In the genomic region with DNA sequence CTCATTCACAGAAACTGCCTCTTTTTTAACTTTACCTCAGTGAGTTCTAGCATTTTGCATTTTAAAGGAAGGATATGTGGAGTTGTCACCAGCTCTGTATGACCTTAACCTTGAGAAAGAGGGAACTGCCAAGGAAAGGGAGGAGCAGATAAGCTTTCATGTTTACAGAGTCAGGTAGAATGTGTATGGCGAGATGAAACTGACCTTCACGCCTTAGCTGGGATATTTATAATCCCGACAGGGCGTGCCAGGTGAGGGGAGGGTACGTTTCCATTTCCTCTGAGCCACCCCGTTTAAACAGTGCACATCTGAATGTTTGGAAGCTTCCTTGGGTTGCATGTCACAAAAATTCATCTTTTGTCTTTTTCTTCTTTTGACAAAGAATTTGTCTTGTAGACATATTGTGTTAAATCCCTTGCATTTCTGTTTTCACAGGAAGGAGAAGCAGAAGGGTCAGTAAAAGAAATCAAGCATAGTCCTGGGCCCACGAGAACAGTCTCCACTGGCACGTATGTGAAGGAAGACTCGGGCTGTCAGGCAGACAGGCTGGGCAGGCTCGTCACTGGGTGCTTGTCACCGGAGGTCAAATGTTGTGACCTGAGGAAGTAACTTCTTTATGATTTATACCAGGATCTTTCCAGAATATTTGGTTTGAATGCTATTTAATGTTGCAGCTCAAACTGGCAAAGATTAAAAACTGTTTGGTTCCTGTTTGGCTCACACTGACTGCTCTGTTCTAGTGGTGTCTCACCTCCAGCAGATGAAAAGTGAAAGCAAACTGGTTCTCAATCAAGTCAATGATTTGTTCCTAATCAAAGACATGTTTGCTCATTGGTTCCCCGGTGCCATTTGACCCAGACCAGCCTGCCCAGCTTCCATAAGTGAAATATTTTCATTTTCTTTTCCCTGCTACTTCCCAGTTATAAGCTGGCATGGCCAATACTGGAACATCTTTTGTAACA, we compare ENCODE assay signal across 2 cellular contexts.
TF ChIP-seq lines count a peak whose summit lies in the region.

No MANE protein-coding gene starts in this region.

TF ChIP-seq in GM12878, 131 proteins besides CTCF, POLR2A, EP300 and RAD21:
- TF ChIP-seq FOXK2 (IDR thresholded peaks at IDR 0.05) (no peak), CHD2 (IDR thresholded peaks at IDR 0.05; ENCODE audit: borderline replicate concordance, low read depth, low read length) (no peak), NFXL1 (IDR thresholded peaks at IDR 0.05; ENCODE audit: borderline replicate concordance) (no peak), NR2F1 (conservative IDR thresholded peaks at IDR 0.05) (peak; percentile 25; the same call in 1 of the 2 replicates), EGR1 (IDR thresholded peaks at IDR 0.05; ENCODE audit: borderline replicate concordance in 1 of 2, low read depth in 2 of 2, low read length in 2 of 2) (no peak), CUX1 (IDR thresholded peaks at IDR 0.05; ENCODE audit: insufficient replicate concordance, low read depth, low read length) (peak; percentile 15), ZNF24 (IDR thresholded peaks at IDR 0.05) (no peak), RCOR1 (conservative IDR thresholded peaks at IDR 0.05; ENCODE audit: low read depth, low read length) (no peak), NR2C1 (IDR thresholded peaks at IDR 0.05) (peak; percentile 65), IKZF1 (conservative IDR thresholded peaks at IDR 0.05) (no peak)
- TF ChIP-seq, protein P1, sequence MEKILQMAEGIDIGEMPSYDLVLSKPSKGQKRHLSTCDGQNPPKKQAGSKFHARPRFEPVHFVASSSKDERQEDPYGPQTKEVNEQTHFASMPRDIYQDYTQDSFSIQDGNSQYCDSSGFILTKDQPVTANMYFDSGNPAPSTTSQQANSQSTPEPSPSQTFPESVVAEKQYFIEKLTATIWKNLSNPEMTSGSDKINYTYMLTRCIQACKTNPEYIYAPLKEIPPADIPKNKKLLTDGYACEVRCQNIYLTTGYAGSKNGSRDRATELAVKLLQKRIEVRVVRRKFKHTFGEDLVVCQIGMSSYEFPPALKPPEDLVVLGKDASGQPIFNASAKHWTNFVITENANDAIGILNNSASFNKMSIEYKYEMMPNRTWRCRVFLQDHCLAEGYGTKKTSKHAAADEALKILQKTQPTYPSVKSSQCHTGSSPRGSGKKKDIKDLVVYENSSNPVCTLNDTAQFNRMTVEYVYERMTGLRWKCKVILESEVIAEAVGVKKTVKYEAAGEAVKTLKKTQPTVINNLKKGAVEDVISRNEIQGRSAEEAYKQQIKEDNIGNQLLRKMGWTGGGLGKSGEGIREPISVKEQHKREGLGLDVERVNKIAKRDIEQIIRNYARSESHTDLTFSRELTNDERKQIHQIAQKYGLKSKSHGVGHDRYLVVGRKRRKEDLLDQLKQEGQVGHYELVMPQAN (conservative IDR thresholded peaks at IDR 0.05): no peak

TF ChIP-seq in HEK293T, 16 proteins besides CTCF, POLR2A, EP300 and RAD21:
- TF ChIP-seq ELF4 (IDR thresholded peaks at IDR 0.05) (no peak), ZNF384 (IDR thresholded peaks at IDR 0.05) (no peak), SP1 (IDR thresholded peaks at IDR 0.05) (no peak), LEF1 (IDR thresholded peaks at IDR 0.05; ENCODE audit: borderline replicate concordance) (no peak), TARDBP (IDR thresholded peaks at IDR 0.05) (no peak), BHLHE40 (IDR thresholded peaks at IDR 0.05; ENCODE audit: borderline replicate concordance) (no peak), HDGF (IDR thresholded peaks at IDR 0.05; ENCODE audit: borderline replicate concordance) (no peak), FOXM1 (IDR thresholded peaks at IDR 0.05; ENCODE audit: borderline replicate concordance) (no peak), NFRKB (IDR thresholded peaks at IDR 0.05) (no peak), SUZ12 (IDR thresholded peaks at IDR 0.05) (no peak), L3MBTL2 (conservative IDR thresholded peaks at IDR 0.05) (no peak), CTBP1 (IDR thresholded peaks at IDR 0.05; ENCODE audit: borderline replicate concordance) (no peak), FOXK2 (IDR thresholded peaks at IDR 0.05) (no peak), ARNT (IDR thresholded peaks at IDR 0.05) (no peak), FOXA1 (IDR thresholded peaks at IDR 0.05) (no peak)
- TF ChIP-seq, protein P2, sequence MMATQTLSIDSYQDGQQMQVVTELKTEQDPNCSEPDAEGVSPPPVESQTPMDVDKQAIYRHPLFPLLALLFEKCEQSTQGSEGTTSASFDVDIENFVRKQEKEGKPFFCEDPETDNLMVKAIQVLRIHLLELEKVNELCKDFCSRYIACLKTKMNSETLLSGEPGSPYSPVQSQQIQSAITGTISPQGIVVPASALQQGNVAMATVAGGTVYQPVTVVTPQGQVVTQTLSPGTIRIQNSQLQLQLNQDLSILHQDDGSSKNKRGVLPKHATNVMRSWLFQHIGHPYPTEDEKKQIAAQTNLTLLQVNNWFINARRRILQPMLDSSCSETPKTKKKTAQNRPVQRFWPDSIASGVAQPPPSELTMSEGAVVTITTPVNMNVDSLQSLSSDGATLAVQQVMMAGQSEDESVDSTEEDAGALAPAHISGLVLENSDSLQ (IDR thresholded peaks at IDR 0.05): no peak
